In the genomic region with DNA sequence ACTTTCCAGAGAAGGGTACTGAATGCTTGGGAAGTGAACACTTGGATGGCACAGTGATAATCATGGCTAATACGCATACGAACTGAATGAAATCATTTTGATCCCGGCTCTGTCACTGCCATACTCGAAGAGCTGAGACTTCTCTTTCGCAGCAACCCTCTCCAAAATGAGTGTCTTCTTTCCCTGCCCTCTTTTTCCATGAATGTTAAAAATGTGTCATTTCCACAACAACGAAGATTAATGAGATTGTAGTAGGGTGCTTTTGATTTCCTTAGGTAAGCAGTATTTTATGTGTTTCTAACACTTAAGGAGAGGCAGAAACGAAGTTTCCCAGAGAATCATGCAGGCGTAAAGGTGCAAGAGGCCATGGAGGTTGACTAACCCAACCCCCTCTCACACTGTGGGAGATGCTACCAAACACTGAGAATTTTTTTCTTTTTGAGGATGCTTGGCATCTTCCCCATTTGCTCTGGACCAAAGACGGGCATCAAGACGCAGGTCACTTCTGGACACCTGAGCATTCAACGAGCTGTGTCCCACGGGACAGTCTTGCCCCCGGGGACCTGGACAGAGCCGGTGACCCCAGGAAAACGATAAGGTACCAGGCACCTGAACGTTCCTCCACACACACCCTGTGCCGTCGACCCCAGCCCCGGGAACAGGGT, we compare ENCODE assay signal across 1 cellular context.
TF ChIP-seq lines count a peak whose summit lies in the region.

No MANE protein-coding gene starts in this region.

TF ChIP-seq in K562, 482 proteins besides CTCF, POLR2A, EP300 and RAD21 (continued from another document):
- TF ChIP-seq, protein P1, sequence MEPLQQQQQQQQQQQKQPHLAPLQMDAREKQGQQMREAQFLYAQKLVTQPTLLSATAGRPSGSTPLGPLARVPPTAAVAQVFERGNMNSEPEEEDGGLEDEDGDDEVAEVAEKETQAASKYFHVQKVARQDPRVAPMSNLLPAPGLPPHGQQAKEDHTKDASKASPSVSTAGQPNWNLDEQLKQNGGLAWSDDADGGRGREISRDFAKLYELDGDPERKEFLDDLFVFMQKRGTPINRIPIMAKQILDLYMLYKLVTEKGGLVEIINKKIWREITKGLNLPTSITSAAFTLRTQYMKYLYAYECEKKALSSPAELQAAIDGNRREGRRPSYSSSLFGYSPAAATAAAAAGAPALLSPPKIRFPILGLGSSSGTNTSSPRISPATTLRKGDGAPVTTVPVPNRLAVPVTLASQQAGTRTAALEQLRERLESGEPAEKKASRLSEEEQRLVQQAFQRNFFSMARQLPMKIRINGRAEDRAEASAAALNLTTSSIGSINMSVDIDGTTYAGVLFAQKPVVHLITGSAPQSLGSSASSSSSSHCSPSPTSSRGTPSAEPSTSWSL (CRISPR knock-in tag; IDR thresholded peaks at IDR 0.05; ENCODE audit: borderline replicate concordance): no peak
- no peak for TF ChIP-seq ARNT (IDR thresholded peaks at IDR 0.05)
TF ChIP-seq in K562: peak in this region for 13.
